ENCODE assay signal across 1 cellular context in the genomic region with DNA sequence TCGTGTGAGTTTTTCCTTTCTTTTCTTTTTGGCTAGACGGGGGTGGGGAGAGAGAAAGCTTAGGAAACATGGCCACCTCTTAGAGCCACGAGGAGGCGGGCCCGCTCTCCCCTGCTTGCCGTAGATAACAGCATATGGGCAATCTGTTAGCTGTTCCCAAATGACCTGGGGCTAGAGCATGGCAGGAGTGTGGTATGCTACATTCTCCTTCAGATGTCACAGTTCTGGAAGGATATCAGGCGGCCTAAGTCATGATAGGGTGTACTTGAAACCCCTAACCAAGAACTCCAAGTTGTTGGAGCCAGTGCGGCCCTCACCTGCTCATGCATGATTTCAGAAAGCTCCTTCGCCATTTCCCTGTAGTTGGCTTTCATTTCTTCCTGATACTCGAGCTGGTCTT.
TF ChIP-seq lines count a peak whose summit lies in the region.

No MANE protein-coding gene starts in this region.

TF ChIP-seq in K562, 482 proteins besides CTCF, POLR2A, EP300 and RAD21 (continued from another document and continues in another):
- TF ChIP-seq ESRRB (CRISPR knock-in tag; IDR thresholded peaks at IDR 0.05; ENCODE audit: borderline replicate concordance), result no peak
- no peak for TF ChIP-seq POLR3A (IDR thresholded peaks at IDR 0.05; ENCODE audit: borderline replicate concordance, extremely low read depth, insufficient read depth, insufficient read length)
- TF ChIP-seq ZZZ3 (IDR thresholded peaks at IDR 0.05), result no peak
- TF ChIP-seq, protein P1, sequence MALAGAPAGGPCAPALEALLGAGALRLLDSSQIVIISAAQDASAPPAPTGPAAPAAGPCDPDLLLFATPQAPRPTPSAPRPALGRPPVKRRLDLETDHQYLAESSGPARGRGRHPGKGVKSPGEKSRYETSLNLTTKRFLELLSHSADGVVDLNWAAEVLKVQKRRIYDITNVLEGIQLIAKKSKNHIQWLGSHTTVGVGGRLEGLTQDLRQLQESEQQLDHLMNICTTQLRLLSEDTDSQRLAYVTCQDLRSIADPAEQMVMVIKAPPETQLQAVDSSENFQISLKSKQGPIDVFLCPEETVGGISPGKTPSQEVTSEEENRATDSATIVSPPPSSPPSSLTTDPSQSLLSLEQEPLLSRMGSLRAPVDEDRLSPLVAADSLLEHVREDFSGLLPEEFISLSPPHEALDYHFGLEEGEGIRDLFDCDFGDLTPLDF (CRISPR knock-in tag; IDR thresholded peaks at IDR 0.05), result no peak
- TF ChIP-seq ZSCAN29 (IDR thresholded peaks at IDR 0.05), result no peak
- TF ChIP-seq, protein P2, sequence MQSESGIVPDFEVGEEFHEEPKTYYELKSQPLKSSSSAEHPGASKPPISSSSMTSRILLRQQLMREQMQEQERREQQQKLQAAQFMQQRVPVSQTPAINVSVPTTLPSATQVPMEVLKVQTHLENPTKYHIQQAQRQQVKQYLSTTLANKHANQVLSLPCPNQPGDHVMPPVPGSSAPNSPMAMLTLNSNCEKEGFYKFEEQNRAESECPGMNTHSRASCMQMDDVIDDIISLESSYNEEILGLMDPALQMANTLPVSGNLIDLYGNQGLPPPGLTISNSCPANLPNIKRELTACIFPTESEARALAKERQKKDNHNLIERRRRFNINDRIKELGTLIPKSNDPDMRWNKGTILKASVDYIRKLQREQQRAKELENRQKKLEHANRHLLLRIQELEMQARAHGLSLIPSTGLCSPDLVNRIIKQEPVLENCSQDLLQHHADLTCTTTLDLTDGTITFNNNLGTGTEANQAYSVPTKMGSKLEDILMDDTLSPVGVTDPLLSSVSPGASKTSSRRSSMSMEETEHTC (IDR thresholded peaks at IDR 0.05), result no peak
- no peak for TF ChIP-seq STAT5B (CRISPR knock-in tag; IDR thresholded peaks at IDR 0.05)
- TF ChIP-seq FUS (optimal IDR thresholded peaks at IDR 0.05; ENCODE audit: low read depth, low read length), result no peak
- TF ChIP-seq DPF2 (IDR thresholded peaks at IDR 0.05), result peak; percentile 58
- TF ChIP-seq ZNF133 (CRISPR knock-in tag; IDR thresholded peaks at IDR 0.05), result no peak
- TF ChIP-seq PCBP2 (IDR thresholded peaks at IDR 0.05; ENCODE audit: low read depth, low read length, poor library complexity, severe bottlenecking), result no peak
- TF ChIP-seq ETV6 (IDR thresholded peaks at IDR 0.05; ENCODE audit: borderline replicate concordance in 1 of 2, low read depth in 2 of 2, low read length in 1 of 2), result no peak
- no peak for TF ChIP-seq ETV6 (CRISPR knock-in tag; IDR thresholded peaks at IDR 0.05; ENCODE audit: borderline replicate concordance)
- TF ChIP-seq HDAC2 (IDR thresholded peaks at IDR 0.05), result no peak
- peak; percentile 54; the same call in 1 of the 2 replicates for TF ChIP-seq RNF2 (IDR thresholded peaks at IDR 0.05)
- no peak for TF ChIP-seq HIVEP1 (CRISPR knock-in tag; IDR thresholded peaks at IDR 0.05)
- peak; percentile 40; the same call in 1 of the 2 replicates for TF ChIP-seq NCOA1 (IDR thresholded peaks at IDR 0.05; ENCODE audit: low read depth)
- no peak for TF ChIP-seq TEAD1 (CRISPR knock-in tag; IDR thresholded peaks at IDR 0.05)
- TF ChIP-seq MCM3 (IDR thresholded peaks at IDR 0.05), result no peak
- peak; percentile 64; the same call in 1 of the 2 replicates for TF ChIP-seq POLR2AphosphoS5 (IDR thresholded peaks at IDR 0.05; ENCODE audit: control insufficient read depth, insufficient read depth, low read depth, low read length)
- no peak for TF ChIP-seq ZNF76 (CRISPR knock-in tag; IDR thresholded peaks at IDR 0.05; ENCODE audit: borderline replicate concordance)
- TF ChIP-seq GATAD2B (IDR thresholded peaks at IDR 0.05; ENCODE audit: borderline replicate concordance), result no peak
- TF ChIP-seq PTTG1 (tag; IDR thresholded peaks at IDR 0.05; ENCODE audit: low read depth), result no peak
- TF ChIP-seq RCOR1 (IDR thresholded peaks at IDR 0.05; ENCODE audit: borderline replicate concordance in 1 of 2, low read depth in 2 of 2, low read length in 2 of 2), result 0 out of 4 replicates have a peak, but pooled peaks of 1 of the 2 experiments have one; percentile 20
- no peak for TF ChIP-seq EZH2 (IDR thresholded peaks at IDR 0.05; ENCODE audit: borderline replicate concordance, low read depth, low read length)
- no peak for TF ChIP-seq ETV1 (tag; conservative IDR thresholded peaks at IDR 0.05; ENCODE audit: low read depth)
- TF ChIP-seq, protein P3, sequence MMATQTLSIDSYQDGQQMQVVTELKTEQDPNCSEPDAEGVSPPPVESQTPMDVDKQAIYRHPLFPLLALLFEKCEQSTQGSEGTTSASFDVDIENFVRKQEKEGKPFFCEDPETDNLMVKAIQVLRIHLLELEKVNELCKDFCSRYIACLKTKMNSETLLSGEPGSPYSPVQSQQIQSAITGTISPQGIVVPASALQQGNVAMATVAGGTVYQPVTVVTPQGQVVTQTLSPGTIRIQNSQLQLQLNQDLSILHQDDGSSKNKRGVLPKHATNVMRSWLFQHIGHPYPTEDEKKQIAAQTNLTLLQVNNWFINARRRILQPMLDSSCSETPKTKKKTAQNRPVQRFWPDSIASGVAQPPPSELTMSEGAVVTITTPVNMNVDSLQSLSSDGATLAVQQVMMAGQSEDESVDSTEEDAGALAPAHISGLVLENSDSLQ (IDR thresholded peaks at IDR 0.05), result no peak
- TF ChIP-seq GABPB2 (CRISPR knock-in tag; conservative IDR thresholded peaks at IDR 0.05), result no peak
- TF ChIP-seq, protein P4, sequence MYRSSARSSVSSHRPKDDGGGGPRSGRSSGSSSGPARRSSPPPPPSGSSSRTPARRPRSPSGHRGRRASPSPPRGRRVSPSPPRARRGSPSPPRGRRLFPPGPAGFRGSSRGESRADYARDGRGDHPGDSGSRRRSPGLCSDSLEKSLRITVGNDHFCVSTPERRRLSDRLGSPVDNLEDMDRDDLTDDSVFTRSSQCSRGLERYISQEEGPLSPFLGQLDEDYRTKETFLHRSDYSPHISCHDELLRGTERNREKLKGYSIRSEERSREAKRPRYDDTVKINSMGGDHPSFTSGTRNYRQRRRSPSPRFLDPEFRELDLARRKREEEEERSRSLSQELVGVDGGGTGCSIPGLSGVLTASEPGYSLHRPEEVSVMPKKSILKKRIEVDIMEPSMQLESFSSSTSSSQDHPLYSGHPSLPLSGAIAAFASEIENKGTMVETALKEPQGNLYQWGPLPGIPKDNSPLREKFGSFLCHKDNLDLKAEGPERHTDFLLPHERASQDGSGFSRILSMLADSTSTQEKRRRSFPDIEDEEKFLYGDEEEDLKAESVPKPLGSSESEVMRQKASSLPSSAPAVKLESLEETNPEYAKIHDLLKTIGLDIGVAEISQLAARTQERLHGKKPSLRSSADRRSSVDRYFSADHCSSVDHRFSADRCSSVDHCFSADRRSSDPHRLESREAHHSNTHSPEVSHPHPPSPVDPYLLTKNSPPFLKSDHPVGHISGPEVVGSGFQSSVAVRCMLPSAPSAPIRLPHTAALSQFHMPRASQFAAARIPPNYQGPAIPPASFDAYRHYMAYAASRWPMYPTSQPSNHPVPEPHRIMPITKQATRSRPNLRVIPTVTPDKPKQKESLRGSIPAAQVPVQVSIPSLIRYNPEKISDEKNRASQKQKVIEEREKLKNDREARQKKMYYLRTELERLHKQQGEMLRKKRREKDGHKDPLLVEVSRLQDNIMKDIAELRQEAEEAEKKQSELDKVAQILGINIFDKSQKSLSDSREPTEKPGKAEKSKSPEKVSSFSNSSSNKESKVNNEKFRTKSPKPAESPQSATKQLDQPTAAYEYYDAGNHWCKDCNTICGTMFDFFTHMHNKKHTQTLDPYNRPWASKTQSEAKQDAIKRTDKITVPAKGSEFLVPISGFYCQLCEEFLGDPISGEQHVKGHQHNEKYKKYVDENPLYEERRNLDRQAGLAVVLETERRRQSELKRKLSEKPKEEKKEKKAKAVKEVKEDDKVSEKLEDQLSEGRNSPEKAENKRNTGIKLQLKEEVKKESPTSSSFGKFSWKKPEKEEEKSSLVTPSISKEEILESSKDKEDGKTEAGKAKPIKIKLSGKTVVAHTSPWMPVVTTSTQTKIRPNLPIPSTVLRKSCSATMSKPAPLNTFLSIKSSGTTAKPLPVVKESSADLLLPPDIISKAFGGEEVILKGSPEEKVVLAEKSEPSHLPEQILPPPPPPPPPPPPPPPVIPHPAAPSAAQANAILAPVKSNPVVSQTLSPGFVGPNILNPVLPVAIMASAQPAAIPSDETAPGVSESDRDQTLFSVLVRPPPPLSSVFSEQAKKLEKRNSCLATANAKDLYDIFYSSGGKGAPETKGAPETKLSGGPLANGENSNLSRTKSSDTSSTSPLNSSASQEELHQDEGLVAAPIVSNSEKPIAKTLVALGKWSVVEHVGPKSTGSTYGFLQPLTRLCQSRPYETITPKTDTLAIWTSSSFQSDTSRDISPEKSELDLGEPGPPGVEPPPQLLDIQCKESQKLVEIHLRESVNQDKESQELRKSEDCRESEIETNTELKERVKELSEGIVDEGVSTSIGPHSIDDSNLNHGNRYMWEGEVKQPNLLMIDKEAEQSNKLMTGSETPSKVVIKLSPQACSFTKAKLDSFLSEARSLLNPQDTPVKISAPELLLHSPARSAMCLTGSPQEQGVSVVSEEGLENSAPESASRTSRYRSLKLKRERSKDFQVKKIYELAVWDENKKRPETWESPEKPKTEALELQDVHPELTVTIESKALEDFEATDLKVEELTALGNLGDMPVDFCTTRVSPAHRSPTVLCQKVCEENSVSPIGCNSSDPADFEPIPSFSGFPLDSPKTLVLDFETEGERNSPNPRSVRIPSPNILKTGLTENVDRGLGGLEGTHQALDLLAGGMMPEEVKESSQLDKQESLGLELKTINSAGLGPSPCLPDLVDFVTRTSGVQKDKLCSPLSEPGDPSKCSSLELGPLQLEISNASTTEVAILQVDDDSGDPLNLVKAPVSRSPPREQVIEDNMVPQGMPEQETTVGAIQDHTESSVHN (IDR thresholded peaks at IDR 0.05; ENCODE audit: borderline replicate concordance in 1 of 2, low read depth in 1 of 2), result no peak
- peak; percentile 70 for TF ChIP-seq MYC (IDR thresholded peaks at IDR 0.05; ENCODE audit: low read depth, low read length)
- TF ChIP-seq MYC (CRISPR knock-in tag; IDR thresholded peaks at IDR 0.05; ENCODE audit: borderline replicate concordance, low read depth), result no peak
- peak; percentile 61 for TF ChIP-seq GATA2 (CRISPR knock-in tag; IDR thresholded peaks at IDR 0.05)
- no peak for TF ChIP-seq ZNF695 (CRISPR knock-in tag; IDR thresholded peaks at IDR 0.05)
- no peak for TF ChIP-seq ZNF445 (CRISPR knock-in tag; IDR thresholded peaks at IDR 0.05; ENCODE audit: low read depth)
- TF ChIP-seq GTF2E2 (tag; IDR thresholded peaks at IDR 0.05), result no peak
- TF ChIP-seq NR1H2 (CRISPR knock-in tag; IDR thresholded peaks at IDR 0.05), result no peak
- TF ChIP-seq CBX3 (IDR thresholded peaks at IDR 0.05; ENCODE audit: borderline replicate concordance in 1 of 2, low read length in 2 of 2), result no peak; a peak in 1 of 3 replicates
- TF ChIP-seq MCM2 (IDR thresholded peaks at IDR 0.05; ENCODE audit: low read depth), result no peak
- TF ChIP-seq SMARCA5 (IDR thresholded peaks at IDR 0.05), result no peak
- TF ChIP-seq, protein P5, sequence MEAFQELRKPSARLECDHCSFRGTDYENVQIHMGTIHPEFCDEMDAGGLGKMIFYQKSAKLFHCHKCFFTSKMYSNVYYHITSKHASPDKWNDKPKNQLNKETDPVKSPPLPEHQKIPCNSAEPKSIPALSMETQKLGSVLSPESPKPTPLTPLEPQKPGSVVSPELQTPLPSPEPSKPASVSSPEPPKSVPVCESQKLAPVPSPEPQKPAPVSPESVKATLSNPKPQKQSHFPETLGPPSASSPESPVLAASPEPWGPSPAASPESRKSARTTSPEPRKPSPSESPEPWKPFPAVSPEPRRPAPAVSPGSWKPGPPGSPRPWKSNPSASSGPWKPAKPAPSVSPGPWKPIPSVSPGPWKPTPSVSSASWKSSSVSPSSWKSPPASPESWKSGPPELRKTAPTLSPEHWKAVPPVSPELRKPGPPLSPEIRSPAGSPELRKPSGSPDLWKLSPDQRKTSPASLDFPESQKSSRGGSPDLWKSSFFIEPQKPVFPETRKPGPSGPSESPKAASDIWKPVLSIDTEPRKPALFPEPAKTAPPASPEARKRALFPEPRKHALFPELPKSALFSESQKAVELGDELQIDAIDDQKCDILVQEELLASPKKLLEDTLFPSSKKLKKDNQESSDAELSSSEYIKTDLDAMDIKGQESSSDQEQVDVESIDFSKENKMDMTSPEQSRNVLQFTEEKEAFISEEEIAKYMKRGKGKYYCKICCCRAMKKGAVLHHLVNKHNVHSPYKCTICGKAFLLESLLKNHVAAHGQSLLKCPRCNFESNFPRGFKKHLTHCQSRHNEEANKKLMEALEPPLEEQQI (IDR thresholded peaks at IDR 0.05), result no peak
- no peak for TF ChIP-seq ZNF23 (CRISPR knock-in tag; IDR thresholded peaks at IDR 0.05)
- TF ChIP-seq PHF21A (IDR thresholded peaks at IDR 0.05; ENCODE audit: borderline replicate concordance, low read depth), result no peak
- peak; percentile 66 for TF ChIP-seq CXXC5 (CRISPR knock-in tag; IDR thresholded peaks at IDR 0.05)
- TF ChIP-seq HMG20B (CRISPR knock-in tag; IDR thresholded peaks at IDR 0.05), result no peak
- no peak for TF ChIP-seq ZNF253 (CRISPR knock-in tag; conservative IDR thresholded peaks at IDR 0.05)
- no peak for TF ChIP-seq NR2C1 (IDR thresholded peaks at IDR 0.05)
- TF ChIP-seq NR2C1 (tag; IDR thresholded peaks at IDR 0.05), result no peak
- TF ChIP-seq TRIM24 (IDR thresholded peaks at IDR 0.05), result peak; percentile 49 to 52; a peak in 2 of 4 replicates
- no peak; a peak in 1 of 4 replicates for TF ChIP-seq FOXA3 (CRISPR knock-in tag; conservative IDR thresholded peaks at IDR 0.05 in 1 of 2, IDR thresholded peaks at IDR 0.05 in 1 of 2)
- TF ChIP-seq HSF4 (CRISPR knock-in tag; IDR thresholded peaks at IDR 0.05; ENCODE audit: borderline replicate concordance), result no peak
- TF ChIP-seq POLR2B (IDR thresholded peaks at IDR 0.05; ENCODE audit: low read depth, partially characterized antibody), result no peak
- TF ChIP-seq U2AF1 (optimal IDR thresholded peaks at IDR 0.05; ENCODE audit: low read depth, low read length), result no peak
- no peak for TF ChIP-seq RBFOX2 (IDR thresholded peaks at IDR 0.05; ENCODE audit: low read depth, low read length)
- TF ChIP-seq, protein P6, sequence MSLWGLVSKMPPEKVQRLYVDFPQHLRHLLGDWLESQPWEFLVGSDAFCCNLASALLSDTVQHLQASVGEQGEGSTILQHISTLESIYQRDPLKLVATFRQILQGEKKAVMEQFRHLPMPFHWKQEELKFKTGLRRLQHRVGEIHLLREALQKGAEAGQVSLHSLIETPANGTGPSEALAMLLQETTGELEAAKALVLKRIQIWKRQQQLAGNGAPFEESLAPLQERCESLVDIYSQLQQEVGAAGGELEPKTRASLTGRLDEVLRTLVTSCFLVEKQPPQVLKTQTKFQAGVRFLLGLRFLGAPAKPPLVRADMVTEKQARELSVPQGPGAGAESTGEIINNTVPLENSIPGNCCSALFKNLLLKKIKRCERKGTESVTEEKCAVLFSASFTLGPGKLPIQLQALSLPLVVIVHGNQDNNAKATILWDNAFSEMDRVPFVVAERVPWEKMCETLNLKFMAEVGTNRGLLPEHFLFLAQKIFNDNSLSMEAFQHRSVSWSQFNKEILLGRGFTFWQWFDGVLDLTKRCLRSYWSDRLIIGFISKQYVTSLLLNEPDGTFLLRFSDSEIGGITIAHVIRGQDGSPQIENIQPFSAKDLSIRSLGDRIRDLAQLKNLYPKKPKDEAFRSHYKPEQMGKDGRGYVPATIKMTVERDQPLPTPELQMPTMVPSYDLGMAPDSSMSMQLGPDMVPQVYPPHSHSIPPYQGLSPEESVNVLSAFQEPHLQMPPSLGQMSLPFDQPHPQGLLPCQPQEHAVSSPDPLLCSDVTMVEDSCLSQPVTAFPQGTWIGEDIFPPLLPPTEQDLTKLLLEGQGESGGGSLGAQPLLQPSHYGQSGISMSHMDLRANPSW (CRISPR knock-in tag; IDR thresholded peaks at IDR 0.05), result no peak
- TF ChIP-seq ZC3H4 (CRISPR knock-in tag; IDR thresholded peaks at IDR 0.05; ENCODE audit: borderline replicate concordance), result no peak
- TF ChIP-seq LCOR (CRISPR knock-in tag; IDR thresholded peaks at IDR 0.05), result no peak
- no peak for TF ChIP-seq ZSCAN32 (CRISPR knock-in tag; IDR thresholded peaks at IDR 0.05)
- TF ChIP-seq CBX1 (IDR thresholded peaks at IDR 0.05; ENCODE audit: low read depth), result no peak
